24 cellular contexts compared by ENCODE assay signal in the genomic region with DNA sequence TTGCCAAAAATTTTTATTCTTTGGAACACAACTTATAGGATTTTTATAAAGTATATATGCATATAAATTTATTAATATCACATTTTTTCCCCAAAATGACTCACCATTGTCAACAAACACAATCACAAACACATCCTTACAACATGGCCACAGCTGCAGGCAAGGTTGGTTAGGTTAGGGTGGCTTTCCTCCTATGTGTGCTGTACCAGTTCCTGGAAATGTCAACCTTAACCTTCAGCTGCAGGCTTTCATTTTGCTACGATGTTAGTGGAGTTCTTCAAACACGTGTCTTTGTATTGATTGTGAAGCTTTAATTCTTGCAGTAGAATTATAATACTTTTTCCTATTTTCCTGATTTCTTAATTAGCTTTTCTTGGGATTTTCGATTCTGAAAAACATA.
DNase-seq lines count a peak whose midpoint lies in the region; ATAC-seq, FAIRE-seq and TF ChIP-seq lines count a peak whose summit lies in the region.
"Had no signal": no experiment of that assay in that cellular context is flagged by ENCODE, and none has a peak within 500 bp of the region (broad histone marks: within the 10 kb centered on the region; RNA-seq: fewer than 3 reads in every experiment).

No MANE protein-coding gene starts in this region.

- no peaks in the 10 kb centered on the region for H3K36me3 ChIP-seq in DND-41 (ENCODE audit: insufficient read depth, low read length)
- no peaks in the 10 kb centered on the region for H3K36me3 ChIP-seq in KOPT-K1 (ENCODE audit: insufficient read depth, low read length)
- no peaks in the 10 kb centered on the region for H3K36me3 ChIP-seq in pancreas
- H3K36me3 ChIP-seq: BE2C; BLaER1 treated with 17β-estradiol and CSF1 and Interleukin-3, amounts not matched to agents 10 nM and 100 nM; HAP-1 had no signal

- H3K27ac ChIP-seq in DND-41 (ENCODE audit: low read length) = peak overlapping the region; percentile 30
- H3K27ac ChIP-seq in KOPT-K1 (ENCODE audit: low read depth, low read length, poor library complexity, severe bottlenecking) = peak overlapping the region; percentile 97
- H3K27ac ChIP-seq in CD4-positive, alpha-beta T cell (ENCODE audit: low read depth, low read length) = no peak overlapping the region
- no peak overlapping the region for H3K27ac ChIP-seq in pancreas
- H3K27ac ChIP-seq: A549; BLaER1 treated with 17β-estradiol and CSF1 and Interleukin-3, amounts not matched to agents 10 nM and 100 nM had no signal

- FAIRE-seq in pancreas (lab: Jason Lieb, UNC) = no peak
- FAIRE-seq: A549, G401.6, GM12892, H54 had no signal

- intact Hi-C loops in activated CD8-positive, alpha-beta T cell treated with anti-CD3 and anti-CD28 coated beads for 36 hours (cut with micrococcal nuclease) = no loop called here
- intact Hi-C loops in CD4-positive, alpha-beta T cell (cut with DNase I, micrococcal nuclease) = no loop called here
- intact Hi-C loops in pancreas (cut with DNase I) = no loop called here

- peaks cover 57% of the 10 kb centered on the region for H3K4me1 ChIP-seq in DND-41 (ENCODE audit: insufficient read depth, low read length)
- no peaks in the 10 kb centered on the region for H3K4me1 ChIP-seq in pancreas
- H3K4me1 ChIP-seq: A549, BE2C, HAP-1 had no signal

- H3K4me3 Mint-ChIP-seq in activated CD8-positive, alpha-beta T cell treated with anti-CD3 and anti-CD28 coated beads, Interleukin-2, amount 10 ng/mL, durations not matched to agents 7 days and 5 days = no peak overlapping the region
- no peak overlapping the region for H3K4me3 Mint-ChIP-seq in activated CD8-positive, alpha-beta T cell treated with anti-CD3 and anti-CD28 coated beads for 36 hours
- H3K4me3 Mint-ChIP-seq in CD4-positive, alpha-beta T cell = no peak overlapping the region
- H3K4me3 Mint-ChIP-seq: CD14-positive monocyte; CD4-positive, alpha-beta memory T cell; HFFc6 had no signal

- ATAC-seq in activated CD8-positive, alpha-beta T cell treated with anti-CD3 and anti-CD28 coated beads, Interleukin-2, amount 10 ng/mL, durations not matched to agents 7 days and 5 days = no peak
- ATAC-seq in activated CD8-positive, alpha-beta T cell treated with anti-CD3 and anti-CD28 coated beads for 36 hours = no peak
- ATAC-seq in DND-41 (ENCODE audit: insufficient read depth, low read depth) (peak; percentile 76), pancreas (no peak)
- ATAC-seq in CD4-positive, alpha-beta T cell (ENCODE audit: poor library complexity) = no peak
- ATAC-seq: A549 had no signal

- no peaks in the 10 kb centered on the region for H3K79me2 ChIP-seq in DND-41 (ENCODE audit: insufficient read depth, low read length)

- peak overlapping the region; percentile 19; the same call in 1 of the 2 replicates for H3K4me2 ChIP-seq in DND-41 (ENCODE audit: insufficient read depth, low read length)
- H3K4me2 ChIP-seq: A549; BLaER1 treated with 17β-estradiol and CSF1 and Interleukin-3, amounts not matched to agents 10 nM and 100 nM had no signal

- H4K20me1 ChIP-seq in DND-41 (ENCODE audit: insufficient read depth, low read length) = no peaks in the 10 kb centered on the region
- H4K20me1 ChIP-seq: BLaER1 treated with 17β-estradiol and CSF1 and Interleukin-3, amounts not matched to agents 10 nM and 100 nM had no signal

- peaks cover 3% of the 10 kb centered on the region for H3K4me1 Mint-ChIP-seq in activated CD8-positive, alpha-beta T cell treated with anti-CD3 and anti-CD28 coated beads, Interleukin-2, amount 10 ng/mL, durations not matched to agents 7 days and 5 days (ENCODE audit: low read depth)
- peaks cover 11% of the 10 kb centered on the region for H3K4me1 Mint-ChIP-seq in activated CD8-positive, alpha-beta T cell treated with anti-CD3 and anti-CD28 coated beads for 36 hours (ENCODE audit: low read depth)
- H3K4me1 Mint-ChIP-seq in CD4-positive, alpha-beta T cell (ENCODE audit: low read depth) = peaks cover 21% of the 10 kb centered on the region

- 78 to 84% methylated on average over 3 of the region's 3 CpGs for WGBS in pancreas, 2 donors

- H3K9me3 ChIP-seq in DND-41 (ENCODE audit: insufficient read depth, low read length, severe bottlenecking) (no peaks in the 10 kb centered on the region), KOPT-K1 (ENCODE audit: insufficient read depth, low read length, poor library complexity, severe bottlenecking) (no peaks in the 10 kb centered on the region), pancreas (no peaks in the 10 kb centered on the region)
- H3K9me3 ChIP-seq in CD4-positive, alpha-beta T cell (ENCODE audit: control insufficient read depth, low read length) = no peaks in the 10 kb centered on the region
- H3K9me3 ChIP-seq: A549; BE2C; BLaER1 treated with 17β-estradiol and CSF1 and Interleukin-3, amounts not matched to agents 10 nM and 100 nM; HAP-1 had no signal

- DNase-seq in activated CD8-positive, alpha-beta T cell treated with anti-CD3 and anti-CD28 coated beads, Interleukin-2, amount 10 ng/mL, durations not matched to agents 7 days and 5 days = peak; percentile 31
- DNase-seq in activated CD8-positive, alpha-beta T cell treated with anti-CD3 and anti-CD28 coated beads for 36 hours = no peak
- DNase-seq in DND-41 (peak; percentile 71), pancreas (no peak)
- DNase-seq in CD4-positive, alpha-beta T cell = no peak
- DNase-seq: 8988T; ACHN; AML-193; BE2C; Calu3; CD4-positive, alpha-beta memory T cell; COR-L47; DMS53; DMS79 treated with DMSO at 0.1 percent for 48 hours; GOT3; HFFc6 had no signal

- no peak overlapping the region; the same call in 1 of the 2 replicates for H3K9ac ChIP-seq in DND-41 (ENCODE audit: low read depth, low read length)
- H3K9ac ChIP-seq: BLaER1 treated with 17β-estradiol and CSF1 and Interleukin-3, amounts not matched to agents 10 nM and 100 nM had no signal

- no peak overlapping the region for H3K27ac Mint-ChIP-seq in activated CD8-positive, alpha-beta T cell treated with anti-CD3 and anti-CD28 coated beads, Interleukin-2, amount 10 ng/mL, durations not matched to agents 7 days and 5 days
- H3K27ac Mint-ChIP-seq in activated CD8-positive, alpha-beta T cell treated with anti-CD3 and anti-CD28 coated beads for 36 hours = no peak overlapping the region
- H3K27ac Mint-ChIP-seq in CD4-positive, alpha-beta T cell = no peak overlapping the region
- H3K27ac Mint-ChIP-seq: CD14-positive monocyte; CD4-positive, alpha-beta memory T cell; HFFc6 had no signal

- POLR2A ChIA-PET in activated CD8-positive, alpha-beta T cell treated with anti-CD3 and anti-CD28 coated beads, Interleukin-2, amount 10 ng/mL, durations not matched to agents 7 days and 5 days (lab: Charles Lee) = no interaction called here
- POLR2A ChIA-PET in activated CD8-positive, alpha-beta T cell treated with anti-CD3 and anti-CD28 coated beads for 36 hours (lab: Charles Lee) = no interaction called here
- POLR2A ChIA-PET in CD4-positive, alpha-beta T cell (lab: Charles Lee) = no interaction called here

- H3K9me3 Mint-ChIP-seq in activated CD8-positive, alpha-beta T cell treated with anti-CD3 and anti-CD28 coated beads, Interleukin-2, amount 10 ng/mL, durations not matched to agents 7 days and 5 days (ENCODE audit: insufficient read depth) = no peaks in the 10 kb centered on the region
- peaks cover 4% of the 10 kb centered on the region for H3K9me3 Mint-ChIP-seq in activated CD8-positive, alpha-beta T cell treated with anti-CD3 and anti-CD28 coated beads for 36 hours
- no peaks in the 10 kb centered on the region for H3K9me3 Mint-ChIP-seq in CD4-positive, alpha-beta T cell
- H3K9me3 Mint-ChIP-seq: CD14-positive monocyte, HFFc6 had no signal

- H3K27me3 Mint-ChIP-seq in activated CD8-positive, alpha-beta T cell treated with anti-CD3 and anti-CD28 coated beads, Interleukin-2, amount 10 ng/mL, durations not matched to agents 7 days and 5 days (ENCODE audit: low read depth) = no peaks in the 10 kb centered on the region
- H3K27me3 Mint-ChIP-seq in activated CD8-positive, alpha-beta T cell treated with anti-CD3 and anti-CD28 coated beads for 36 hours = peaks cover 3% of the 10 kb centered on the region
- no peaks in the 10 kb centered on the region for H3K27me3 Mint-ChIP-seq in CD4-positive, alpha-beta T cell

- H3K4me3 ChIP-seq in DND-41 (ENCODE audit: low read depth in 1 of 2, low read length in 2 of 2) (no peak overlapping the region), pancreas (no peak overlapping the region)
- H3K4me3 ChIP-seq: A549; BLaER1 treated with 17β-estradiol and CSF1 and Interleukin-3, amounts not matched to agents 10 nM and 100 nM; HAP-1 had no signal

- H3K27me3 ChIP-seq in DND-41 (ENCODE audit: insufficient read depth, low read length, poor library complexity) (no peaks in the 10 kb centered on the region), pancreas (no peaks in the 10 kb centered on the region)
- no peaks in the 10 kb centered on the region for H3K27me3 ChIP-seq in CD4-positive, alpha-beta T cell (ENCODE audit: control insufficient read depth, insufficient read depth, low read length)
- H3K27me3 ChIP-seq: BE2C; BLaER1 treated with 17β-estradiol and CSF1 and Interleukin-3, amounts not matched to agents 10 nM and 100 nM had no signal

- H3K36me3 Mint-ChIP-seq in activated CD8-positive, alpha-beta T cell treated with anti-CD3 and anti-CD28 coated beads, Interleukin-2, amount 10 ng/mL, durations not matched to agents 7 days and 5 days (ENCODE audit: low read depth) = peaks cover 2% of the 10 kb centered on the region
- H3K36me3 Mint-ChIP-seq in activated CD8-positive, alpha-beta T cell treated with anti-CD3 and anti-CD28 coated beads for 36 hours (ENCODE audit: low read depth) = no peaks in the 10 kb centered on the region
- no peaks in the 10 kb centered on the region for H3K36me3 Mint-ChIP-seq in CD4-positive, alpha-beta T cell (ENCODE audit: low read depth)
- H3K36me3 Mint-ChIP-seq: CD14-positive monocyte; CD4-positive, alpha-beta memory T cell had no signal

- H2AFZ ChIP-seq in DND-41 (ENCODE audit: low read depth, low read length) = peak overlapping the region; percentile 1; the same call in 1 of the 2 replicates

- TF ChIP-seq CTCF in activated CD8-positive, alpha-beta T cell treated with anti-CD3 and anti-CD28 coated beads for 36 hours (IDR thresholded peaks at IDR 0.05) = no peak
- no peak for TF ChIP-seq CTCF in DND-41 (IDR thresholded peaks at IDR 0.05; ENCODE audit: borderline replicate concordance, extremely low read depth, low read length, poor library complexity, severe bottlenecking)
- no peak for TF ChIP-seq CTCF in CD4-positive, alpha-beta T cell (IDR thresholded peaks at IDR 0.05)
- TF ChIP-seq CTCF in pancreas (IDR thresholded peaks at IDR 0.05) = no peak

- CTCF ChIA-PET in activated CD8-positive, alpha-beta T cell treated with anti-CD3 and anti-CD28 coated beads, Interleukin-2, amount 10 ng/mL, durations not matched to agents 7 days and 5 days (lab: Charles Lee) = no interaction called here
- CTCF ChIA-PET in activated CD8-positive, alpha-beta T cell treated with anti-CD3 and anti-CD28 coated beads for 36 hours (lab: Charles Lee) = no interaction called here
- CTCF ChIA-PET in CD4-positive, alpha-beta T cell (lab: Charles Lee) = no interaction called here

Comparison
In these comparisons a context has a peak if more than half of its experiments do, and no peak if none do; other contexts are left out.
1. DNase-seq: peak in activated CD8-positive, alpha-beta T cell treated with anti-CD3 and anti-CD28 coated beads, Interleukin-2, amount 10 ng/mL, durations not matched to agents 7 days and 5 days (single experiment) and DND-41 (single experiment); none in activated CD8-positive, alpha-beta T cell treated with anti-CD3 and anti-CD28 coated beads for 36 hours (single experiment), CD4-positive, alpha-beta T cell (0 of 10) and pancreas (0 of 6).
2. H3K27ac ChIP-seq: peak in DND-41 (single experiment) and KOPT-K1 (single experiment); none in CD4-positive, alpha-beta T cell (single experiment) and pancreas (0 of 4).